11 cellular contexts compared by ENCODE assay signal in the genomic region with DNA sequence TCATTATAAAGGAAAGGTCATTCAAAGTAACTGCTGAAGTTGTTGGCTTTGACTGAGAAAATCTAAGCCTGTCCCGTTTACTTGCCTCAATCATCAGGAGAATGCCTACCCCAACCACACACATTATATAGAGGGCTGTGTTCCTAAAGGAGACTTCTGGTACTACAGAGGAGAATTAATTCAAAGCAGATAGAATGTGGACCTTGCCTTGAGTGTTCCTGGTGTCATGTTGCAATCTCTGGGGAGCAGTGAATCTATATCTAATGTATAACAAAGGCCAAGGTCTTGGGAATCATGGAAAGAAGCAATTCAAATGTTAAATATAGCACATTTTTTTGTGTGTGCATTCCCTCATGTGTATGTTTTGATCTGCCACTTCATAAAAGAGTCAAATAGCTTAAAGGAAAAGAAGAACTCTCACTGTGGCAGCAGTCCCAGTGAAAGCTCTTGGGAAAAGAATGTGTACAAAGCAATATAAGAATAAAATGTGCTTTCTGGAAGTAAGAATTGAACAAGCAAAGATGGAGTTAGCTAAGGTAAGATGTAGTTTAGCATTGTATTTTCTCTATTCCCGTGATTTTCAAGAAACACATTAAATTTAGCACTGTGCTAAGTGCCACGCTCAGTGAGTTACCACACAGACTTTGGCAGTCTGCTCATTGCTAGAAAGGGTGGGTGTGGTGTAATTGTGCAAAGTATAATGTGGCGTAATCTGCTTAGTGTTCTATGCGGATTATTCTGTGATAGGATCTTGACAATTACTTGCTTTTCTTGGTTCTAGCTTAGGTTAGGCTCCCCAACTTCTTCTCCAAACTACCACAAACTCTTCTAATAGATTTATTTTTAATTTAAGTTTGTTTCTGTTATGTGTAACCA. TPM values are rescaled to one million over a fixed set of nuclear protein-coding genes. Genes with fewer than 3 reads are reported as not detected.
DNase-seq lines count a peak whose midpoint lies in the region; ATAC-seq and TF ChIP-seq lines count a peak whose summit lies in the region.
"Had no signal": no experiment of that assay in that cellular context is flagged by ENCODE, and none has a peak within 500 bp of the region (broad histone marks: within the 10 kb centered on the region; RNA-seq: fewer than 3 reads in every experiment).

No MANE protein-coding gene starts in this region.

- H3K4me1 ChIP-seq in A673 (ENCODE audit: insufficient read depth, low read length, poor library complexity, severe bottlenecking) (peaks cover 18% of the 10 kb centered on the region), mesendoderm (ENCODE audit: control insufficient read depth, low read depth, low read length) (no peaks in the 10 kb centered on the region)

- H3K56ac ChIP-seq in mesendoderm (ENCODE audit: low read length) = no peak overlapping the region

- TF ChIP-seq CTCF in A673 (conservative IDR thresholded peaks at IDR 0.05; ENCODE audit: low read depth, low read length) = peak; percentile 30; the same call in 1 of the 2 replicates

- H3K4me3 ChIP-seq in A673 (ENCODE audit: low read depth, low read length, poor library complexity, severe bottlenecking) (peak overlapping the region; percentile 2), mesendoderm (ENCODE audit: low read length) (no peak overlapping the region)

- H3K4ac ChIP-seq in mesendoderm (ENCODE audit: low read depth, low read length) = no peak overlapping the region

- no peaks in the 10 kb centered on the region for H3K9me3 ChIP-seq in A673 (ENCODE audit: low read depth, low read length, poor library complexity, severe bottlenecking)

- H3K9ac ChIP-seq in mesendoderm (ENCODE audit: low read length) = no peak overlapping the region

- peak; percentile 79 for ATAC-seq in esophagus mucosa
- ATAC-seq in HG03342 (IDR thresholded peaks at IDR 0.05; ENCODE audit: unreplicated experiment) = no peak

- H3K79me1 ChIP-seq in mesendoderm (ENCODE audit: low read length) = no peaks in the 10 kb centered on the region

- POLR2A ChIA-PET in A673 (lab: Charles Lee; ENCODE audit: low non-redundant PET) = no interaction called here

- H3K27ac ChIP-seq in A673 (ENCODE audit: low read depth, low read length, poor library complexity, severe bottlenecking) = peak overlapping the region; percentile 20
- H3K27ac ChIP-seq in mesendoderm (ENCODE audit: low read depth, low read length) = no peak overlapping the region

- CTCF ChIA-PET in A673 (lab: Charles Lee) = no interaction called here

- intact Hi-C loops in A673 (cut with micrococcal nuclease; ENCODE audit: unreplicated experiment) = no loop called here

- H2BK15ac ChIP-seq in mesendoderm (replicated peaks; ENCODE audit: low read depth) = no peak overlapping the region

- no CpG with 5 or more reads among the region's 5 CpGs for WGBS in mesendoderm (ENCODE audit: extremely low coverage, insufficient coverage, low lambda C conversion rate)

- no peak overlapping the region for H3K4me2 ChIP-seq in mesendoderm (ENCODE audit: low read length)

- no peak overlapping the region for H4K5ac ChIP-seq in mesendoderm (ENCODE audit: low read length)

- H3K36me3 ChIP-seq in A673 (ENCODE audit: insufficient read depth, low read length, poor library complexity, severe bottlenecking) (no peaks in the 10 kb centered on the region), mesendoderm (ENCODE audit: control insufficient read depth, insufficient read depth, low read length) (no peaks in the 10 kb centered on the region)

- no peak overlapping the region for H2BK5ac ChIP-seq in mesendoderm (ENCODE audit: low read length)

- H3K79me2 ChIP-seq in mesendoderm (ENCODE audit: control insufficient read depth, insufficient read depth, low read length) = no peaks in the 10 kb centered on the region

- no TSS peak for BruUV-seq in A673 (replicated peaks; lab: Mats Ljungman, UMichigan)

- no peak overlapping the region for H4K8ac ChIP-seq in mesendoderm (ENCODE audit: low read depth, low read length)

- peak; percentile 85 for DNase-seq in A673 (ENCODE audit: low spot score)
- DNase-seq in NCI-H187 (lab: John Stamatoyannopoulos, UW) = peak; percentile 37 to 63
- DNase-seq in mesendoderm = peak; percentile 44
- DNase-seq in A172 (ENCODE audit: low spot score) = no peak
- DNase-seq in HK-2 (ENCODE audit: unreplicated experiment) = no peak
- no peak for DNase-seq in NCI-H2081 (lab: John Stamatoyannopoulos, UW)
- DNase-seq: AML-193 had no signal

- no peak overlapping the region for H2AK5ac ChIP-seq in mesendoderm (ENCODE audit: low read length)

- H3K18ac ChIP-seq in mesendoderm (ENCODE audit: low read length) = no peak overlapping the region

- H3K27me3 ChIP-seq in A673 (replicated peaks; ENCODE audit: insufficient read depth, low read depth, low read length, poor library complexity) = no peaks in the 10 kb centered on the region
- no peaks in the 10 kb centered on the region for H3K27me3 ChIP-seq in mesendoderm (ENCODE audit: insufficient read depth, low read length, poor library complexity)

- H2BK120ac ChIP-seq in mesendoderm (ENCODE audit: low read depth, low read length) = no peak overlapping the region

- H3K23ac ChIP-seq in mesendoderm (ENCODE audit: low read length) = no peak overlapping the region

RNA-seq across cellular contexts. Expression of a gene that starts 13.7 kb away (rescaled TPM):
- total RNA-seq in A673 (2021) (not detected in 2 replicates), esophagus mucosa (not detected)
- 0.25 TPM for polyA plus RNA-seq in mesendoderm (2013, experiment 1 of 2)
- 0.20 TPM for polyA plus RNA-seq in mesendoderm (2013, experiment 2 of 2)
- not detected in 2 replicates for total RNA-seq in A172 (2014; rRNA removed; shearing (Covaris generic))
- total RNA-seq: skeletal muscle tissue had no signal
- polyA plus RNA-seq: keratinocyte had no signal

Comparison
In these comparisons a context has a peak if more than half of its experiments do, and no peak if none do; other contexts are left out.
1. DNase-seq: peak in A673 (single experiment), NCI-H187 (2 of 2) and mesendoderm (single experiment); none in A172 (single experiment), HK-2 (single experiment) and NCI-H2081 (0 of 2).